ENCODE assay signal across 1 cellular context in the genomic region with DNA sequence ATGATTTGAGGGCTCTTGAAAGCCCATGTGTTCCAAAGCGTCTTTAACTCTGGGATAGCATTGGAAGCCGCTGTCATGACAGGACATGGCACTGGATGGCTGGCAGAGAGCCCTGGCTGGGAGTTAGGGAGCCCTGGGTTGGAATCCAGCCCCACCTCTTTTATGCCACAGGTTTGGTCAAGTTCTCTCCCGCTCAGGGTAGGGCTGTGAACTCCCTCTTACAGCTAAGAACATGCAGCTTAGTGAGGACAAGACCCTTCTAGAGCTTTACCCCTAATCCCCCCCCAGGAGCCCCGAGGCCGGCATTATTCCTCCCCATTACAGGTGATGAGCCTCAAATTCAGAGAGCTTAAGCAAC.
TF ChIP-seq lines count a peak whose summit lies in the region.

No MANE protein-coding gene starts in this region.

TF ChIP-seq in GM23338, 12 proteins besides CTCF, POLR2A, EP300 and RAD21:
- TF ChIP-seq EZH2phosphoT487 (IDR thresholded peaks at IDR 0.05; ENCODE audit: unreplicated experiment) = no peak
- no peak for TF ChIP-seq JUNB (IDR thresholded peaks at IDR 0.05; ENCODE audit: unreplicated experiment)
- no peak for TF ChIP-seq CREB1 (CRISPR knock-in tag; IDR thresholded peaks at IDR 0.05; ENCODE audit: low read depth)
- TF ChIP-seq ZNF331 (CRISPR knock-in tag; IDR thresholded peaks at IDR 0.05; ENCODE audit: low read depth) = no peak
- TF ChIP-seq NANOG (IDR thresholded peaks at IDR 0.05; ENCODE audit: borderline replicate concordance) = no peak
- TF ChIP-seq ZNF462 (CRISPR knock-in tag; IDR thresholded peaks at IDR 0.05) = no peak
- TF ChIP-seq POLR2AphosphoS5 (IDR thresholded peaks at IDR 0.05; ENCODE audit: low read depth) = no peak
- TF ChIP-seq STAT1 (IDR thresholded peaks at IDR 0.05; ENCODE audit: unreplicated experiment) = no peak
- no peak for TF ChIP-seq ETS1 (IDR thresholded peaks at IDR 0.05)
- no peak for TF ChIP-seq REST (IDR thresholded peaks at IDR 0.05; ENCODE audit: unreplicated experiment)
- no peak for TF ChIP-seq ZNF114 (CRISPR knock-in tag; IDR thresholded peaks at IDR 0.05)
- no peak for TF ChIP-seq EZH2 (IDR thresholded peaks at IDR 0.05; ENCODE audit: low read depth, unreplicated experiment)
